In the genomic region with DNA sequence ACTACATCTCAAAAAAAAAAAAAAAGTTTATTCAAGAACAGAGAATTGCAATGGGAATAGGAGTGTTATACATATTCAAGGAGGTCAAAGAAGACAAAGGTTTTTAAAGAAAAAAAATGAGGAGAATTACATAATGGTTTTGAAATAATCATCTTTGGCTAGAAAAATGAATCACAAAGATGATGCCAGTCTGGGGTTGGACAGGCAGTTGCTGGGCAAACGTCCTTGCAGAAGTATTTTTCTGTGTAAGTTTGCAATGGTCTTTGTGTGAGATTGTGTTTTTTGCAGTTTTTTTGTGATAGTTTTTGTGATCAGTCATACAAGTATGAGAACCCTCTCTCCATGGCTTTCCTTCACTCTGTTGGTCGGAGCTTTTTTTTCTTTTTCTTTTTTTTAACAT, we compare ENCODE assay signal across 14 cellular contexts. TPM values are rescaled to one million over a fixed set of nuclear protein-coding genes. Genes with fewer than 3 reads are reported as not detected.
"Had no signal": no experiment of that assay in that cellular context is flagged by ENCODE, and none has a peak within 500 bp of the region (broad histone marks: within the 10 kb centered on the region; RNA-seq: fewer than 3 reads in every experiment).

No MANE protein-coding gene starts in this region.

- H3K4me3 ChIP-seq: gastroesophageal sphincter, right atrium auricular region had no signal

- H3K27ac ChIP-seq: gastroesophageal sphincter, neutrophil, right atrium auricular region had no signal

- H3K27ac Mint-ChIP-seq: activated naive CD8-positive, alpha-beta T cell; WTC11 had no signal

- H3K9me3 ChIP-seq: gastroesophageal sphincter, neutrophil, right atrium auricular region had no signal

- ATAC-seq: gastroesophageal sphincter, WTC11 had no signal

- H3K27me3 Mint-ChIP-seq: activated naive CD8-positive, alpha-beta T cell had no signal

- H3K27me3 ChIP-seq: right atrium auricular region had no signal

- H3K4me3 Mint-ChIP-seq: activated naive CD8-positive, alpha-beta T cell; WTC11 had no signal

- FAIRE-seq: small intestine had no signal

- H3K36me3 ChIP-seq: gastroesophageal sphincter, neutrophil, right atrium auricular region had no signal

- DNase-seq: activated CD4-positive, alpha-beta T cell treated with anti-CD3 and anti-CD28 coated beads, Interleukin-2, amount 50 U/mL, for 1 hour; activated T-cell treated with anti-CD3 and anti-CD28 coated beads, Interleukin-2, amount 50 U/mL, for 1 hour; anterior cingulate cortex; small intestine had no signal

- H3K36me3 Mint-ChIP-seq: activated naive CD8-positive, alpha-beta T cell; WTC11 had no signal

RNA-seq across cellular contexts. Expression of a gene that starts 27.0 kb away (rescaled TPM):
- total RNA-seq: chondrocyte, gastroesophageal sphincter, kidney epithelial cell, liver, mesenteric fat pad, right atrium auricular region, urinary bladder, WTC11 had no signal
